Comparison of ENCODE assay signal across 1 cellular context in genomic region chrX:56947695-56948094, GRCh38.
TF ChIP-seq lines count a peak whose summit lies in the region.

No MANE protein-coding gene starts in this region.

TF ChIP-seq in SK-N-SH treated with all-trans-retinoic acid at 6 μM for 48 hours, 23 proteins besides CTCF, POLR2A, EP300 and RAD21 (continued from another document):
- TF ChIP-seq CSDC2 (CRISPR knock-in tag; IDR thresholded peaks at IDR 0.05) (no peak), CREB5 (CRISPR knock-in tag; IDR thresholded peaks at IDR 0.05; ENCODE audit: low read depth) (no peak), RARB (CRISPR knock-in tag; IDR thresholded peaks at IDR 0.05) (no peak), ZNF565 (CRISPR knock-in tag; conservative IDR thresholded peaks at IDR 0.05; ENCODE audit: low read depth) (no peak)
